In the genomic region with DNA sequence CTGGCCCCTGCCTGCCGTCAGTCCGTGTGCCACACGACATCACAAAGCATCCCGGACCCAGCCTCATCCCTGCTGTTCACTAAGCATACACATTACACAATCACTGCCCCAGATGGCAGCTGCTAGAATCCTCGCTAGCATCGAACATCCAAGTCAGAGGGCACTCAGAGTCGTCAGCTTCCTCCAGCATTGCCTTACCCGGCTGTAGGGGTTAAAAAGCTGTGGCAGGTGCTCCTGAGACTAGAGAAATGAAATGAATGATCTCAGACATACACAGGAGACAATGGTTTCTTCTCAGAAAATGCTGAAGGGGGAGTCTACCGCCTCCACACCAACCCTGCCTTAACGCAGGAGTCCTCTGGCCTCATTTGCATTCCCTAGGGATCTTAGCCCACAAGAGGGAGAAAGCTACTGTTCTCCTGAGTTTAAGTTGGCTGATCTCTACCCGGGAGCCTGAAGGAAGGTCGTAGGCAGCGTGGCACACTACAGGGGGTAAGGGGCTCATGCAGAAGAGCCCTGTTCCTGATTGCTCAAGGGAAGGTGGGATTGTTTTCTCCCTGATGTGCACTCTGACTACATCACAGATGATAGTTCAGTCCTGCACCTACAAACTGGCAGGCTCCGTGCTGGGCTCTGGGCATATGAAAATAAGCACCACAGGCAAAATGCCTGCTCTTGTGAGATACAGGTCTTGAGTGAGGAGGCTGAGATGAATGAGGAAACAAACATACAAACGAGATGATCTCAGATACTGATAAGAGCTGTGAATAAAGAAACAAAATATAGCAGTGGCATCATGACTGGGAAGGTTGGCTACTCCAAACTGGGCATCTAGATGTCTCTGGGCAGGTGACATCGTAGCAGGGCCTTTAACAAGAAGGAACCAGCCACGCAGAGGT, we compare ENCODE assay signal across 8 cellular contexts. TPM values are rescaled to one million over a fixed set of nuclear protein-coding genes. Genes with fewer than 3 reads are reported as not detected.
A peak's percentile ranks its signal among the peaks of the same experiment; 100 is the strongest.
DNase-seq lines count a peak whose midpoint lies in the region; ATAC-seq and TF ChIP-seq lines count a peak whose summit lies in the region.

No MANE protein-coding gene starts in this region.

- CTCF ChIA-PET in activated naive CD4-positive, alpha-beta T cell treated with anti-CD3 and anti-CD28 coated beads for 36 hours (lab: Charles Lee), result interaction anchor here (0.5 to 4.1 kb wide), 3 partner anchors 93 to 323 kb away, joined by 3 to 19 read pairs (median 4); no protein-coding TSS in a partner anchor

- no peak overlapping the region for H3K4me3 Mint-ChIP-seq in activated naive CD4-positive, alpha-beta T cell treated with anti-CD3 and anti-CD28 coated beads for 36 hours
- no peak overlapping the region for H3K4me3 Mint-ChIP-seq in CD14-positive monocyte

- TF ChIP-seq POLR2A in testis (IDR thresholded peaks at IDR 0.05), result no peak

- H3K9me3 ChIP-seq in NT2/D1 (ENCODE audit: insufficient read depth, low read length) (no peaks in the 10 kb centered on the region), testis (no peaks in the 10 kb centered on the region)

- H3K36me3 Mint-ChIP-seq in activated naive CD4-positive, alpha-beta T cell treated with anti-CD3 and anti-CD28 coated beads for 36 hours (ENCODE audit: low read depth), result no peaks in the 10 kb centered on the region
- H3K36me3 Mint-ChIP-seq in activated naive CD4-positive, alpha-beta T cell treated with anti-CD3 and anti-CD28 coated beads, Interleukin-2, amount 50 U/mL, for 72 hours, result no peaks in the 10 kb centered on the region
- peaks cover 2% of the 10 kb centered on the region in 2 donors for H3K36me3 Mint-ChIP-seq in CD14-positive monocyte

- H3K4me1 Mint-ChIP-seq in activated naive CD4-positive, alpha-beta T cell treated with anti-CD3 and anti-CD28 coated beads for 36 hours (ENCODE audit: low read depth), result peaks cover 48% of the 10 kb centered on the region
- H3K4me1 Mint-ChIP-seq in CD14-positive monocyte, result peaks cover 64% of the 10 kb centered on the region

- H3K27ac ChIP-seq in testis, result peak overlapping the region in 1 of 2 donors; percentile 99

- peak overlapping the region; percentile 0 for H3K27ac Mint-ChIP-seq in activated naive CD4-positive, alpha-beta T cell treated with anti-CD3 and anti-CD28 coated beads for 36 hours
- H3K27ac Mint-ChIP-seq in activated naive CD4-positive, alpha-beta T cell treated with anti-CD3 and anti-CD28 coated beads, Interleukin-2, amount 50 U/mL, for 72 hours, result no peak overlapping the region
- H3K27ac Mint-ChIP-seq in CD14-positive monocyte, result no peak overlapping the region

- no peaks in the 10 kb centered on the region for H3K27me3 Mint-ChIP-seq in activated naive CD4-positive, alpha-beta T cell treated with anti-CD3 and anti-CD28 coated beads for 36 hours (ENCODE audit: low read depth)
- peaks cover 0 to 4% (median 2%) of the 10 kb centered on the region in 3 donors for H3K27me3 Mint-ChIP-seq in CD14-positive monocyte (ENCODE audit: low read depth in 3 of 3)

- H3K4me3 ChIP-seq in NT2/D1 (ENCODE audit: insufficient read length, low read depth), result no peak overlapping the region
- H3K4me3 ChIP-seq in testis, result no peak overlapping the region

- H3K4me1 ChIP-seq in NT2/D1 (ENCODE audit: insufficient read depth, insufficient read length), result peaks cover 16% of the 10 kb centered on the region
- peaks cover 15% of the 10 kb centered on the region for H3K4me1 ChIP-seq in testis

- intact Hi-C loops in activated naive CD4-positive, alpha-beta T cell treated with anti-CD3 and anti-CD28 coated beads for 36 hours (cut with micrococcal nuclease), result no loop called here
- intact Hi-C loops in testis (cut with DNase I; ENCODE audit: low total_unique reads) (no loop called here), CD14-positive monocyte (cut with micrococcal nuclease) (loop anchor here (5.0 to 10.0 kb wide), 5 partner anchors 37 to 285 kb away; partner anchors contain the start of genes BLOC1S4 (in 1 of the 2) and GRPEL1 (in 1 of the 2))

- no peak for ATAC-seq in activated naive CD4-positive, alpha-beta T cell treated with anti-CD3 and anti-CD28 coated beads, Interleukin-2, amount 50 U/mL, for 72 hours
- ATAC-seq in GM19467 (IDR thresholded peaks at IDR 0.05; ENCODE audit: unreplicated experiment), result no peak
- no peak for ATAC-seq in GM18867 (IDR thresholded peaks at IDR 0.05; ENCODE audit: unreplicated experiment)

- peak overlapping the region; percentile 24 for H3K9ac ChIP-seq in NT2/D1 (ENCODE audit: insufficient read length, low read depth)

- H3K27me3 ChIP-seq in NT2/D1 (ENCODE audit: insufficient read depth, insufficient read length) (peaks cover 12% of the 10 kb centered on the region), testis (no peaks in the 10 kb centered on the region)

- 47 to 63% methylated on average over 17 of the region's 17 CpGs for WGBS in testis, 2 donors

- H3K36me3 ChIP-seq in NT2/D1 (ENCODE audit: insufficient read depth, insufficient read length, low read length) (no peaks in the 10 kb centered on the region), testis (ENCODE audit: low read depth, missing control alignments) (no peaks in the 10 kb centered on the region)

- TF ChIP-seq CTCF in testis (IDR thresholded peaks at IDR 0.05) (no peak), CD14-positive monocyte (IDR thresholded peaks at IDR 0.05) (no peak)

- no peaks in the 10 kb centered on the region for H3K9me3 Mint-ChIP-seq in activated naive CD4-positive, alpha-beta T cell treated with anti-CD3 and anti-CD28 coated beads for 36 hours
- H3K9me3 Mint-ChIP-seq in activated naive CD4-positive, alpha-beta T cell treated with anti-CD3 and anti-CD28 coated beads, Interleukin-2, amount 50 U/mL, for 72 hours, result no peaks in the 10 kb centered on the region
- peaks cover 0 to 2% (median under 1%) of the 10 kb centered on the region in 7 donors for H3K9me3 Mint-ChIP-seq in CD14-positive monocyte

- DNase-seq in activated naive CD4-positive, alpha-beta T cell treated with anti-CD3 and anti-CD28 coated beads for 36 hours, result no peak
- no peak for DNase-seq in activated naive CD4-positive, alpha-beta T cell treated with anti-CD3 and anti-CD28 coated beads, Interleukin-2, amount 50 U/mL, for 72 hours (ENCODE audit: low spot score in 2 of 2)
- DNase-seq in NT2/D1 (ENCODE audit: low read depth, low spot score), result no peak
- peak; percentile 47 for DNase-seq in globus pallidus (ENCODE audit: low spot score)
- DNase-seq in testis, result peak; percentile 26
- no peak for DNase-seq in CD14-positive monocyte (ENCODE audit: low spot score)

RNA-seq across cellular contexts. Expression of gene KIAA0232, which starts 2.6 kb away (rescaled TPM):
- 10 to 100 TPM; 13.5 to 14.4 TPM for total RNA-seq in activated naive CD4-positive, alpha-beta T cell treated with anti-CD3 and anti-CD28 coated beads for 36 hours
- 10 to 100 TPM; 10.2 to 12.4 TPM for total RNA-seq in activated naive CD4-positive, alpha-beta T cell treated with anti-CD3 and anti-CD28 coated beads, Interleukin-2, amount 50 U/mL, for 72 hours
- 10 to 100 TPM; 47.9 to 48.0 TPM for total RNA-seq in testis
- 22.7 TPM for polyA plus RNA-seq in testis (ENCODE audit: insufficient read depth, low read depth, low replicate concordance)
- 10 to 100 TPM; 20.6 to 27.3 TPM for polyA plus RNA-seq in CD14-positive monocyte

Comparison
In these comparisons a context has a peak if more than half of its experiments do, and no peak if none do; other contexts are left out.
1. DNase-seq: peak in globus pallidus (single experiment) and testis (single experiment); none in activated naive CD4-positive, alpha-beta T cell treated with anti-CD3 and anti-CD28 coated beads for 36 hours (single experiment), activated naive CD4-positive, alpha-beta T cell treated with anti-CD3 and anti-CD28 coated beads, Interleukin-2, amount 50 U/mL, for 72 hours (0 of 2), NT2/D1 (single experiment) and CD14-positive monocyte (single experiment).
2. intact Hi-C loops: an anchor here in CD14-positive monocyte (5.0 to 10.0 kb wide); none called in activated naive CD4-positive, alpha-beta T cell treated with anti-CD3 and anti-CD28 coated beads for 36 hours and testis.